8 cellular contexts compared by ENCODE assay signal in the genomic region with DNA sequence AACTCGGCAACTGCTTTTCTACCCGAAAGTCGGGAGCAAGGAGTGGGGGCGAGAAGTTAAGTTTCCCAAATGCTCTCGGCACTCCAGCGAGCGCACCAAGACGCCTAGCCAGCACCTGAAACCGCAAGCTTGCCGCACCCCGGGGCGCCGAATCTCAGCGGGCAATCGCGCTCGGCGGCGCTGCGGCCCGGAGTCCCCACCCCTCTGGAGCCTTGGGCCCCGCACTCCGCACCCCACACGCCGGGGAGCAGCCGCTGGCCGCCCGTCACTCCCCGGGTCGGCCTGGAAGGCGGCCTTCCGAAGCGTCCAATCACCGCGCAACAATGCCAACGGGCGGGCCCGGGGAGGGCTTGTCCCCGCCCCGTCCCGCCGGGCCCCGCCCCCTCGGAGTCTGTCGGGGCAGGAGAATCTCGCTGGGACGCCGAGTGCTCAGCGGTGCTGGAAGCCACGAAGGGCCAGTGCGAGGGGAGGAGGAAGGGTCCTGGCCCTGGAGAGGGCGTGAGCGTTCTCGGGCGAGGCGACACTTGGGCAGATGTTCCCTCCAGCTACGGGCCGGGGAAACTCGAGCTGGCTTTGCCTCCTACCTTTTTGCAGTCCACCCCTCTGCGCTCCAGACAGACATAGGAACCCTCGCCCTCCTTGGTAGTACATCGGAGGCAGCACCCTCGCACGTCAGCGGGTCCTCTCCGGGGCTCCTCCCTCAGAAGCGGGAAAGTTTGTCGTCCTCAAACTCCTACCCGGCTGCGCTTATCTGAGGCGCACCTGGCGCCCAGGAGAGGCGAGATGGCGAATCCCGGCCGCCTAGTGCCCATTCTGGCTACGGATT. TPM values are rescaled to one million over a fixed set of nuclear protein-coding genes. Genes with fewer than 3 reads are reported as not detected.
DNase-seq lines count a peak whose midpoint lies in the region; ATAC-seq, FAIRE-seq and TF ChIP-seq lines count a peak whose summit lies in the region.

No MANE protein-coding gene starts in this region.

- H3K79me2 ChIP-seq in K562 (ENCODE audit: control insufficient read depth, insufficient read depth, low read length), result no peaks in the 10 kb centered on the region

- TF ChIP-seq RAD21 in K562 (CRISPR knock-in tag; conservative IDR thresholded peaks at IDR 0.05 in 1 of 2, IDR thresholded peaks at IDR 0.05 in 1 of 2), result no peak

- peaks cover 0 to 23% of the 10 kb centered on the region in 2 experiments; a peak in 2 of 5 replicates for H3K27me3 ChIP-seq in K562 (ENCODE audit: control insufficient read depth in 2 of 2, insufficient read depth in 2 of 2, low read length in 2 of 2)

- no peak for TF ChIP-seq CTCF in K562 (IDR thresholded peaks at IDR 0.05 in 2 of 3, conservative IDR thresholded peaks at IDR 0.05 in 1 of 3; ENCODE audit: insufficient read depth in 2 of 3, low read depth in 1 of 3, low read length in 3 of 3)

- CTCF ChIA-PET in K562 (lab: Yijun Ruan, JAX; ENCODE audit: low intra/inter-chr PET ratio), result no interaction called here

- no peak for TF ChIP-seq EP300 in K562 (IDR thresholded peaks at IDR 0.05; ENCODE audit: low read length)

- H3K4me2 ChIP-seq in K562 (ENCODE audit: insufficient read depth, low read length), result peak overlapping the region; percentile 32

- H3K36me3 ChIP-seq in K562 (ENCODE audit: control insufficient read depth, insufficient read depth, low read length), result no peaks in the 10 kb centered on the region

- peaks cover 0 to 19% of the 10 kb centered on the region in 2 experiments; a peak in 2 of 5 replicates for H3K4me1 ChIP-seq in K562 (replicated peaks in 1 of 2; ENCODE audit: control insufficient read depth in 2 of 2, insufficient read depth in 2 of 2, low read length in 2 of 2)

- H3K9me1 ChIP-seq in K562 (ENCODE audit: control insufficient read depth, insufficient read depth, low read length), result no peaks in the 10 kb centered on the region

- FAIRE-seq in GM12891 (lab: Jason Lieb, UNC) (peak; percentile 80), K562 (lab: Jason Lieb, UNC) (no peak)

- WGBS in K562 (ENCODE audit: insufficient coverage, low coverage, missing lambda C conversion rate), result 6% methylated on average over 37 of the region's 77 CpGs

- POLR2A ChIA-PET in K562 (lab: Yijun Ruan, JAX), result no interaction called here

- no peaks in the 10 kb centered on the region for H3K9me3 ChIP-seq in K562 (replicated peaks; ENCODE audit: control insufficient read depth, insufficient read depth, low read depth, low read length)

- peak overlapping the region in 1 of 2 experiments; percentile 70; a peak in 2 of 4 replicates for H3K9ac ChIP-seq in K562 (ENCODE audit: insufficient read depth in 1 of 2, low read depth in 2 of 2, low read length in 2 of 2)

- BruUV-seq in K562 (replicated peaks; lab: Mats Ljungman, UMichigan), result no TSS peak

- no peaks in the 10 kb centered on the region for H4K20me1 ChIP-seq in K562 (replicated peaks; ENCODE audit: control insufficient read depth, insufficient read depth, low read length)

- intact Hi-C loops in K562 (cut with micrococcal nuclease), result no loop called here

- no peak overlapping the region for H3K27ac ChIP-seq in K562 (ENCODE audit: extremely low read depth, low read depth, low read length)

- H2AFZ ChIP-seq in K562 (ENCODE audit: low read depth, low read length), result 0 out of 2 replicates have a peak overlapping the region, but pooled peaks have one; percentile 40

- TF ChIP-seq POLR2A in GM12891 (IDR thresholded peaks at IDR 0.05; ENCODE audit: low read depth, low read length), result no peak
- no peak for TF ChIP-seq POLR2A in K562 (conservative IDR thresholded peaks at IDR 0.05)

- ATAC-seq in HG02798 (IDR thresholded peaks at IDR 0.05; ENCODE audit: poor library complexity, unreplicated experiment) (peak; percentile 96), K562 (peak; percentile 100)

- H3K4me3 ChIP-seq in K562, result peak overlapping the region; percentile 34

- in situ Hi-C loops in K562 (cut with MboI), result no loop called here

- peak; percentile 79 for DNase-seq in GM12891 (ENCODE audit: insufficient read length, low spot score)
- peak; percentile 74 for DNase-seq in NCI-H1436 (lab: John Stamatoyannopoulos, UW)
- DNase-seq in T1000 (lab: John Stamatoyannopoulos, UW), result peak; percentile 55
- peak; percentile 81 to 97 (median 94) for DNase-seq in K562 (ENCODE audit: extremely low read depth in 1 of 4, low spot score in 3 of 4)
- DNase-seq in iPS DF 19.7 (ENCODE audit: low read depth, low spot score), result peak; percentile 38
- peak; percentile 92 for DNase-seq in retina
- DNase-seq in NK-92 treated with Interleukin-12 subunit alpha and Interleukin-12 subunit beta, amount 100 ng/mL, for 24 hours (lab: John Stamatoyannopoulos, UW), result no peak

TF ChIP-seq in GM12891, 5 proteins besides CTCF, POLR2A, EP300 and RAD21:
- no peak for TF ChIP-seq POLR2AphosphoS5 (IDR thresholded peaks at IDR 0.05; ENCODE audit: low read depth, low read length)
- no peak for TF ChIP-seq TAF1 (IDR thresholded peaks at IDR 0.05; ENCODE audit: low read depth, low read length)
- no peak for TF ChIP-seq POU2F2 (IDR thresholded peaks at IDR 0.05; ENCODE audit: low read depth, low read length)
- TF ChIP-seq PAX5 (IDR thresholded peaks at IDR 0.05; ENCODE audit: insufficient read depth, low read length, severe bottlenecking), result no peak
- TF ChIP-seq SPI1 (IDR thresholded peaks at IDR 0.05; ENCODE audit: low read depth, low read length), result no peak

TF ChIP-seq in K562, 482 proteins besides CTCF, POLR2A, EP300 and RAD21:
- TF ChIP-seq SETDB1 (IDR thresholded peaks at IDR 0.05; ENCODE audit: low read length) (no peak), RBM25 (IDR thresholded peaks at IDR 0.05; ENCODE audit: low read depth, low read length, severe bottlenecking) (peak; percentile 15), NRF1 (conservative IDR thresholded peaks at IDR 0.05 in 1 of 2, IDR thresholded peaks at IDR 0.05 in 1 of 2) (peak; percentile 40 to 57; a peak in 3 of 4 replicates), CXXC5 (CRISPR knock-in tag; IDR thresholded peaks at IDR 0.05) (peak; percentile 69), YBX1 (IDR thresholded peaks at IDR 0.05) (no peak), MAZ (CRISPR knock-in tag; conservative IDR thresholded peaks at IDR 0.05 in 1 of 2, IDR thresholded peaks at IDR 0.05 in 1 of 2) (peak in 1 of 2 experiments; percentile 12; a peak in 1 of 4 replicates)
- TF ChIP-seq, protein P1, sequence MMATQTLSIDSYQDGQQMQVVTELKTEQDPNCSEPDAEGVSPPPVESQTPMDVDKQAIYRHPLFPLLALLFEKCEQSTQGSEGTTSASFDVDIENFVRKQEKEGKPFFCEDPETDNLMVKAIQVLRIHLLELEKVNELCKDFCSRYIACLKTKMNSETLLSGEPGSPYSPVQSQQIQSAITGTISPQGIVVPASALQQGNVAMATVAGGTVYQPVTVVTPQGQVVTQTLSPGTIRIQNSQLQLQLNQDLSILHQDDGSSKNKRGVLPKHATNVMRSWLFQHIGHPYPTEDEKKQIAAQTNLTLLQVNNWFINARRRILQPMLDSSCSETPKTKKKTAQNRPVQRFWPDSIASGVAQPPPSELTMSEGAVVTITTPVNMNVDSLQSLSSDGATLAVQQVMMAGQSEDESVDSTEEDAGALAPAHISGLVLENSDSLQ (IDR thresholded peaks at IDR 0.05), result peak; percentile 88

RNA-seq across cellular contexts. Expression of a gene that starts 1.1 kb away (rescaled TPM):
- polyA plus RNA-seq in GM12891 (2012; ENCODE audit: low read depth, missing spikeins), result not detected
- not detected in 2 replicates for total RNA-seq in K562 (2011; cell fraction: chromatin; rRNA removed; ENCODE audit: low replicate concordance)
- not detected in 2 replicates for total RNA-seq in K562 (2011; cell fraction: nucleolus; rRNA removed)
- total RNA-seq in K562 (2011; cell fraction: nucleoplasm; rRNA removed), result not detected in 2 replicates
- not detected in 2 replicates for total RNA-seq in K562 (2014; rRNA removed)
- not detected in 2 replicates for total RNA-seq in K562 (2014; rRNA removed; fragmentation: Illumina TruSeq; extraction: Trizol)
- total RNA-seq in K562 (2015; rRNA removed; fragmentation: Illumina TruSeq; extraction: Trizol), result not detected in 2 replicates
- not detected in 2 replicates for total RNA-seq in K562 (2021)
- not detected in 2 replicates for polyA plus RNA-seq in K562 (2011; rRNA removed)
- polyA plus RNA-seq in K562 (2011; cell fraction: cytosol; rRNA removed), result not detected in 2 replicates
- polyA plus RNA-seq in K562 (2011; cell fraction: nucleus; rRNA removed), result not detected in 2 replicates
- polyA plus RNA-seq in K562 (2012), result 0.01 TPM in 1 of 2 replicates, not detected in the other
- polyA plus RNA-seq in K562 (2014; fragmentation: Illumina TruSeq; extraction: Trizol), result not detected in 2 replicates
- polyA plus RNA-seq in K562 (2014; fragmentation: Nextera tagmentation; extraction: Ambion mirVana), result not detected
- polyA plus RNA-seq in K562 (2014; rRNA removed), result not detected in 2 replicates
- not detected in 2 replicates for polyA minus RNA-seq in K562 (2011; rRNA and poly(A)+ RNA removed)
- polyA minus RNA-seq in K562 (2011; cell fraction: cytosol; rRNA and poly(A)+ RNA removed), result not detected in 2 replicates
- not detected in 2 replicates for polyA minus RNA-seq in K562 (2011; cell fraction: nucleus; rRNA and poly(A)+ RNA removed)
